ENCODE assay signal across 9 cellular contexts in the genomic region with DNA sequence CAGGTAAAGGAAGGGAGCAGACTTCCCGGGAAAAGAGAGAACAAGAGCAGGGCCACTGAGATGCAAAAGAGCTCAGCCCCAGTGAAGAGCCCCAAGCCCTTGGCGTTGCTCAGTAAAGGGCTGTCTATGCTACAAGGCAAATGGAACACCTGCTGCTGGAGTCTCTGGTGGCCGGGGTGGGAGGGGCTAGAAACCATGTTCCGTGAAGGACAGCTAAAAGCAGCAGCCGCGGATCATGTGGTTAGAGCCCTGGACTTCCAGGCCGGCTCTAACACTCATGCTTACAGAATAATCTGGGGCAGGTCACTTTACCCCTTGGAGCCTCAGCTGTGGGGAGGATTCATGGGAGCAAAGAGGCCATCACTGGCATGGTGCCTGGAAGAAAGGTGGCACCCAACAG. TPM values are rescaled to one million over a fixed set of nuclear protein-coding genes. Genes with fewer than 3 reads are reported as not detected.
DNase-seq lines count a peak whose midpoint lies in the region; ATAC-seq and TF ChIP-seq lines count a peak whose summit lies in the region.
"Had no signal": no experiment of that assay in that cellular context is flagged by ENCODE, and none has a peak within 500 bp of the region (broad histone marks: within the 10 kb centered on the region; RNA-seq: fewer than 3 reads in every experiment).

No MANE protein-coding gene starts in this region.

- H2AFZ ChIP-seq in osteoblast (ENCODE audit: low read length), result peak overlapping the region; percentile 12

- no peak for ATAC-seq in stimulated activated naive CD8-positive, alpha-beta T cell treated with anti-CD3 and anti-CD28 coated beads, Interleukin-15, amount 100 ng/mL, for 72 hours
- peak; percentile 68 for ATAC-seq in HG03354 (IDR thresholded peaks at IDR 0.05; ENCODE audit: poor library complexity, severe bottlenecking, unreplicated experiment)

- no peaks in the 10 kb centered on the region for H3K27me3 ChIP-seq in osteoblast (ENCODE audit: insufficient read depth, low read length)

- H3K9me3 Mint-ChIP-seq in stimulated activated naive CD8-positive, alpha-beta T cell treated with anti-CD3 and anti-CD28 coated beads, Interleukin-15, Interleukin-2, amounts not matched to agents 100 ng/mL and 50 ng/mL, for 24 hours, result no peaks in the 10 kb centered on the region
- H3K9me3 Mint-ChIP-seq in stimulated activated naive CD8-positive, alpha-beta T cell treated with anti-CD3 and anti-CD28 coated beads, Interleukin-15, amount 100 ng/mL, for 72 hours, result no peaks in the 10 kb centered on the region

- H3K36me3 Mint-ChIP-seq in stimulated activated naive CD8-positive, alpha-beta T cell treated with anti-CD3 and anti-CD28 coated beads, Interleukin-15, Interleukin-2, amounts not matched to agents 100 ng/mL and 50 ng/mL, for 24 hours (ENCODE audit: low read depth), result peaks cover 71% of the 10 kb centered on the region

- no peaks in the 10 kb centered on the region for H4K20me1 ChIP-seq in osteoblast (ENCODE audit: insufficient read depth, low read length)

- no peak overlapping the region for H3K4me3 ChIP-seq in osteoblast (ENCODE audit: insufficient read depth, low read length)
- H3K4me3 ChIP-seq: psoas muscle had no signal

- H3K9me3 ChIP-seq in osteoblast (ENCODE audit: low read depth, low read length), result no peaks in the 10 kb centered on the region
- H3K9me3 ChIP-seq: psoas muscle had no signal

- DNase-seq in stimulated activated naive CD8-positive, alpha-beta T cell treated with anti-CD3 and anti-CD28 coated beads, Interleukin-15, amount 100 ng/mL, for 72 hours, result no peak
- peak; percentile 75 for DNase-seq in RPMI8226
- peak; percentile 65 for DNase-seq in osteoblast (ENCODE audit: insufficient read length, low spot score, missing footprints)
- no peak for DNase-seq in UCSD-AML1 (lab: John Stamatoyannopoulos, UW; ENCODE audit: unreplicated experiment)
- DNase-seq in caudate nucleus (lab: John Stamatoyannopoulos, UW), result no peak
- no peak for DNase-seq in amygdala (lab: John Stamatoyannopoulos, UW)

- H3K27ac Mint-ChIP-seq in stimulated activated naive CD8-positive, alpha-beta T cell treated with anti-CD3 and anti-CD28 coated beads, Interleukin-15, Interleukin-2, amounts not matched to agents 100 ng/mL and 50 ng/mL, for 24 hours, result peak overlapping the region; percentile 82
- H3K27ac Mint-ChIP-seq in stimulated activated naive CD8-positive, alpha-beta T cell treated with anti-CD3 and anti-CD28 coated beads, Interleukin-15, amount 100 ng/mL, for 72 hours, result no peak overlapping the region

- H3K27me3 Mint-ChIP-seq in stimulated activated naive CD8-positive, alpha-beta T cell treated with anti-CD3 and anti-CD28 coated beads, Interleukin-15, Interleukin-2, amounts not matched to agents 100 ng/mL and 50 ng/mL, for 24 hours, result no peaks in the 10 kb centered on the region
- H3K27me3 Mint-ChIP-seq in stimulated activated naive CD8-positive, alpha-beta T cell treated with anti-CD3 and anti-CD28 coated beads, Interleukin-15, amount 100 ng/mL, for 72 hours, result no peaks in the 10 kb centered on the region

- peaks cover 71% of the 10 kb centered on the region for H3K4me1 Mint-ChIP-seq in stimulated activated naive CD8-positive, alpha-beta T cell treated with anti-CD3 and anti-CD28 coated beads, Interleukin-15, Interleukin-2, amounts not matched to agents 100 ng/mL and 50 ng/mL, for 24 hours (ENCODE audit: low read depth)
- H3K4me1 Mint-ChIP-seq in stimulated activated naive CD8-positive, alpha-beta T cell treated with anti-CD3 and anti-CD28 coated beads, Interleukin-15, amount 100 ng/mL, for 72 hours, result peaks cover 74% of the 10 kb centered on the region

- H3K36me3 ChIP-seq in osteoblast (ENCODE audit: insufficient read depth, low read length), result no peaks in the 10 kb centered on the region

- H3K4me1 ChIP-seq in osteoblast (ENCODE audit: insufficient read depth, low read length), result peaks cover 41% of the 10 kb centered on the region
- H3K4me1 ChIP-seq: psoas muscle had no signal

- no peak for TF ChIP-seq CTCF in osteoblast (IDR thresholded peaks at IDR 0.05; ENCODE audit: extremely low read depth, low read depth, low read length)

- H3K4me2 ChIP-seq in osteoblast (ENCODE audit: insufficient read depth, low read length), result peak overlapping the region; percentile 64

- no peaks in the 10 kb centered on the region for H3K79me2 ChIP-seq in osteoblast (ENCODE audit: insufficient read depth, low read length)

- peak overlapping the region; percentile 96 for H3K27ac ChIP-seq in osteoblast (ENCODE audit: low read depth, low read length)
- no peak overlapping the region for H3K27ac ChIP-seq in caudate nucleus (ENCODE audit: low read depth, low read length)

- H3K4me3 Mint-ChIP-seq in stimulated activated naive CD8-positive, alpha-beta T cell treated with anti-CD3 and anti-CD28 coated beads, Interleukin-15, Interleukin-2, amounts not matched to agents 100 ng/mL and 50 ng/mL, for 24 hours, result no peak overlapping the region
- no peak overlapping the region for H3K4me3 Mint-ChIP-seq in stimulated activated naive CD8-positive, alpha-beta T cell treated with anti-CD3 and anti-CD28 coated beads, Interleukin-15, amount 100 ng/mL, for 72 hours

RNA-seq across cellular contexts. Expression of gene POU2F2, which starts 17.8 kb away (rescaled TPM):
- total RNA-seq in osteoblast, result under 0.01 and 0.88 TPM in 2 replicates

RNA-seq across cellular contexts. Expression of gene ZNF574, which starts 38.4 kb away (rescaled TPM):
- total RNA-seq in osteoblast, result 13.6 and 13.8 TPM in 2 replicates

RNA-seq across cellular contexts. Expression of gene GRIK5, which starts 44.4 kb away (rescaled TPM):
- under 0.01 TPM in 2 replicates for total RNA-seq in osteoblast

Comparison
In these comparisons a context has a peak if more than half of its experiments do, and no peak if none do; other contexts are left out.
1. DNase-seq: peak in RPMI8226 (single experiment) and osteoblast (single experiment); none in stimulated activated naive CD8-positive, alpha-beta T cell treated with anti-CD3 and anti-CD28 coated beads, Interleukin-15, amount 100 ng/mL, for 72 hours (0 of 2), UCSD-AML1 (single experiment), caudate nucleus (0 of 61) and amygdala (0 of 56).